Comparison of ENCODE assay signal across 9 cellular contexts in the genomic region with DNA sequence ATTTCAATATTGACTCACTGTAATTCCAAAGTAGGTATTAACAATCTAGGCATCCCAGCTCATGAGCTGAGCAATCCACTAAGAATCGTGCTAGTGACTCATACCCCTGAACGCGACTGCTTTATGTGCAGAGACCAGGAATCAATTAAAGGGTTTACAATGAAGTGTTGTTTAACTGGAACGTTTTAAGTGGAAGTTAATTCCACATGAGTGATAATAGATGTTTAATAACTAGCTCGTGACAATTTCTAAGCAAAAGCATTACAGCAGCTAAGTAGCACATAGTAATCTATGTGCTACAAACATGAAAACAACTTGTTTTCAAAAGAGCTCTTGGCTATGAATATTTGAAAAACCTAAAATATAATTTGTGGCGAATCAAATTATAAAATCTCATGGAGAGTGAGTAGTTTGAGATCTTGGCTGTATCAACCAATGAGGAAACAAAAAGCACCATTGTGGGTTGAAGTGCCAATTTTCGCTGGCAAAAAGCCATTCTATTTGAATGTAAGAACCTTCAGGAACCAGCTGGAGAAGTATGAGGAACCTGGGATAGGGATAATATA. TPM values are rescaled to one million over a fixed set of nuclear protein-coding genes. Genes with fewer than 3 reads are reported as not detected.
A peak's percentile ranks its signal among the peaks of the same experiment; 100 is the strongest.
DNase-seq lines count a peak whose midpoint lies in the region; ATAC-seq lines count a peak whose summit lies in the region.
"Had no signal": no experiment of that assay in that cellular context is flagged by ENCODE, and none has a peak within 500 bp of the region (broad histone marks: within the 10 kb centered on the region; RNA-seq: fewer than 3 reads in every experiment).

No MANE protein-coding gene starts in this region.

- H3K36me3 ChIP-seq in MG63: peaks cover 30% of the 10 kb centered on the region

- ATAC-seq in HG03520 (IDR thresholded peaks at IDR 0.05; ENCODE audit: unreplicated experiment) (no peak), GM19463 (IDR thresholded peaks at IDR 0.05; ENCODE audit: unreplicated experiment) (no peak), HG02610 (IDR thresholded peaks at IDR 0.05; ENCODE audit: unreplicated experiment) (no peak)
- ATAC-seq: stimulated activated naive CD8-positive, alpha-beta T cell treated with anti-CD3 and anti-CD28 coated beads, Interleukin-15, Interleukin-2, amounts not matched to agents 100 U/mL and 50 U/mL, for 24 hours had no signal

- H3K4me3 ChIP-seq in MG63: peak overlapping the region; percentile 13; the same call in 1 of the 2 replicates

- peak; percentile 72 for DNase-seq in AG08396 (ENCODE audit: low spot score)
- DNase-seq in MG63: peak; percentile 83
- peak; percentile 94 for DNase-seq in RKO (ENCODE audit: low spot score)
- DNase-seq in glomerular visceral epithelial cell (ENCODE audit: extremely low spot score): peak; percentile 78
- DNase-seq in NOMO-1 treated with DMSO at 0.1 percent for 48 hours (lab: John Stamatoyannopoulos, UW; ENCODE audit: unreplicated experiment): no peak
- DNase-seq: stimulated activated naive CD8-positive, alpha-beta T cell treated with anti-CD3 and anti-CD28 coated beads, Interleukin-15, Interleukin-2, amounts not matched to agents 100 U/mL and 50 U/mL, for 24 hours had no signal

- H3K9me3 ChIP-seq in MG63: no peaks in the 10 kb centered on the region

- H3K27me3 ChIP-seq in MG63: no peaks in the 10 kb centered on the region

RNA-seq across cellular contexts. Expression of gene GJC1, which starts 9.4 kb away (rescaled TPM):
- 15.4 and 60.0 TPM in 2 replicates for total RNA-seq in MG63 (2014; rRNA removed; shearing (Covaris generic); ENCODE audit: low replicate concordance)

RNA-seq across cellular contexts. Expression of gene HIGD1B, which starts 27.0 kb away (rescaled TPM):
- total RNA-seq in MG63 (2014; rRNA removed; shearing (Covaris generic); ENCODE audit: low replicate concordance): not detected in 2 replicates
